ENCODE assay signal across 8 cellular contexts in genomic region chr7:101538596-101539459, GRCh38.
DNase-seq lines count a peak whose midpoint lies in the region; ATAC-seq and TF ChIP-seq lines count a peak whose summit lies in the region.

No MANE protein-coding gene starts in this region.

- H3K36me3 ChIP-seq in stomach: no peaks in the 10 kb centered on the region

- peak; percentile 50 to 68 for ATAC-seq in natural killer cell treated with Interleukin-12 subunit alpha and Interleukin-12 subunit beta and Interleukin-15 and Interleukin-18, amount 100 ng/mL, for 72 hours

- no peak for TF ChIP-seq EP300 in stomach (IDR thresholded peaks at IDR 0.05)

- H3K4me1 Mint-ChIP-seq in natural killer cell treated with Interleukin-12 subunit alpha and Interleukin-12 subunit beta and Interleukin-15 and Interleukin-18, amount 100 ng/mL, for 72 hours (ENCODE audit: low read depth in 2 of 2): peaks cover 13 to 30% of the 10 kb centered on the region in 2 donors

- no peak overlapping the region for H3K4me3 ChIP-seq in epithelial cell of esophagus (ENCODE audit: low read length)
- H3K4me3 ChIP-seq in stomach: no peak overlapping the region

- no peaks in the 10 kb centered on the region for H3K36me3 Mint-ChIP-seq in natural killer cell treated with Interleukin-12 subunit alpha and Interleukin-12 subunit beta and Interleukin-15 and Interleukin-18, amount 100 ng/mL, for 72 hours

- H3K9me3 Mint-ChIP-seq in natural killer cell treated with Interleukin-12 subunit alpha and Interleukin-12 subunit beta and Interleukin-15 and Interleukin-18, amount 100 ng/mL, for 72 hours: no peaks in the 10 kb centered on the region

- H3K4me1 ChIP-seq in stomach: peaks cover 0 to 22% (median 10%) of the 10 kb centered on the region in 4 donors

- H3K9me3 ChIP-seq in stomach: no peaks in the 10 kb centered on the region

- WGBS in stomach, 5 donors: 20 to 30% (median 27%) methylated on average over 10 to 15 of the region's 15 CpGs

- TF ChIP-seq POLR2A in stomach (IDR thresholded peaks at IDR 0.05): no peak

- no peak overlapping the region for H3K27ac ChIP-seq in stomach

- peak overlapping the region in 1 of 2 donors; percentile 40 for H3K27ac Mint-ChIP-seq in natural killer cell treated with Interleukin-12 subunit alpha and Interleukin-12 subunit beta and Interleukin-15 and Interleukin-18, amount 100 ng/mL, for 72 hours

- TF ChIP-seq CTCF in epithelial cell of esophagus (IDR thresholded peaks at IDR 0.05; ENCODE audit: insufficient read depth, low read depth, low read length, missing control alignments) (peak; percentile 80), stomach (IDR thresholded peaks at IDR 0.05) (peak in 5 of 7 experiments; percentile 29 to 82 (median 68))

- H3K27me3 ChIP-seq in stomach: peaks cover 0 to 13% (median 0%) of the 10 kb centered on the region in 3 donors

- H3K27me3 Mint-ChIP-seq in natural killer cell treated with Interleukin-12 subunit alpha and Interleukin-12 subunit beta and Interleukin-15 and Interleukin-18, amount 100 ng/mL, for 72 hours: peaks cover 0 to 8% of the 10 kb centered on the region in 2 donors

- intact Hi-C loops in stomach (cut with DNase I; ENCODE audit: low total_unique reads): no loop called here

- H3K4me3 Mint-ChIP-seq in natural killer cell treated with Interleukin-12 subunit alpha and Interleukin-12 subunit beta and Interleukin-15 and Interleukin-18, amount 100 ng/mL, for 72 hours: no peak overlapping the region

- DNase-seq in NCI-H748 (lab: John Stamatoyannopoulos, UW; ENCODE audit: unreplicated experiment) (peak; percentile 31), NCI-H748 treated with DMSO at 0.1 percent for 48 hours (lab: John Stamatoyannopoulos, UW) (no peak), NCI-H2227 (lab: John Stamatoyannopoulos, UW; ENCODE audit: unreplicated experiment) (peak; percentile 71), epithelial cell of esophagus (ENCODE audit: low read depth) (peak; percentile 42), stomach (peak; percentile 69), NCI-H187 treated with DMSO at 0.1 percent for 48 hours (lab: John Stamatoyannopoulos, UW) (no peak)
- peak; percentile 3 for DNase-seq in activated CD8-positive, alpha-beta memory T cell treated with anti-CD3 and anti-CD28 coated beads, Interleukin-2, amount 50 U/mL, for 24 hours (ENCODE audit: extremely low read depth)
- DNase-seq in natural killer cell treated with Interleukin-12 subunit alpha and Interleukin-12 subunit beta and Interleukin-15 and Interleukin-18, amount 100 ng/mL, for 72 hours (ENCODE audit: low spot score): no peak

Comparison
In these comparisons a context has a peak if more than half of its experiments do, and no peak if none do; other contexts are left out.
1. DNase-seq: peak in NCI-H748 (single experiment), NCI-H2227 (single experiment), activated CD8-positive, alpha-beta memory T cell treated with anti-CD3 and anti-CD28 coated beads, Interleukin-2, amount 50 U/mL, for 24 hours (single experiment), epithelial cell of esophagus (single experiment) and stomach (single experiment); none in NCI-H748 treated with DMSO at 0.1 percent for 48 hours (single experiment), natural killer cell treated with Interleukin-12 subunit alpha and Interleukin-12 subunit beta and Interleukin-15 and Interleukin-18, amount 100 ng/mL, for 72 hours (single experiment) and NCI-H187 treated with DMSO at 0.1 percent for 48 hours (single experiment).